ENCODE assay signal across 8 cellular contexts in the genomic region with DNA sequence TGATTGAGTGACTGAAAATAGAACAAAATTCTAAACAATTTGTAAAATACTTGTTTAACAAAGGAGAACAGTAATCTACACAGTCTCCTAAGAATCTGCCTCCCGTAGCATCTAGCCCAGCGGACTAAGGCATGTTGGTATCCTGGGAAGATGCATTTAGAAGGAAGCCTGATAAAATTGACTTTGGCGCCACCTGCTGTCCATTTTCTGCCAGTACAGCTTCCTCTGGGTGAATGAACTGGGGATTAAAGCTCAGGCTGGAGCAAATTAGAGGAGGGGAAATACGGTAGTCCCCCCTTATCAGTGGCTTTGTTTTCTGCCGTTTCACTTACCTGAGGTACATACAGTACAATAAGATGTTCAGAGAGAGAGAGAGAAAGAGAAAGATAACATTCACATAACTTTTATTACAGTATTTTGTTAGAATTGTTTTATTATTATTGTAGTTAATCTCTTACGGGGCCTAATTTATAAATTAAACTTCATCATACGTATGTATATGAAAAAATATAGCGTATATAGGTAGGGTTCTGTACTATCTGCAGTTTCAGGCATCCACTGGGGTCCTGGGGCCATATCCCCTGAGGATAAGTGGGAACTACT.
A peak's percentile ranks its signal among the peaks of the same experiment; 100 is the strongest.
DNase-seq lines count a peak whose midpoint lies in the region; ATAC-seq and TF ChIP-seq lines count a peak whose summit lies in the region.

No MANE protein-coding gene starts in this region.

- peak overlapping the region; percentile 46 for H3K4me2 ChIP-seq in OCI-LY3 (ENCODE audit: low read length)

- H3K9me3 Mint-ChIP-seq in naive thymus-derived CD4-positive, alpha-beta T cell, result no peaks in the 10 kb centered on the region

- peaks cover 0 to 31% (median 12%) of the 10 kb centered on the region in 5 donors for H3K27me3 Mint-ChIP-seq in naive thymus-derived CD4-positive, alpha-beta T cell

- CTCF ChIA-PET in naive thymus-derived CD4-positive, alpha-beta T cell (lab: Charles Lee), result interaction anchor here (0.5 to 1.9 kb wide), 7 partner anchors 9 to 1527 kb away, joined by 3 to 7 read pairs (median 4); no protein-coding TSS in a partner anchor

- no peak for TF ChIP-seq EP300 in esophagus muscularis mucosa (IDR thresholded peaks at IDR 0.05)

- no peak overlapping the region for H3K4me3 Mint-ChIP-seq in naive thymus-derived CD4-positive, alpha-beta T cell

- H3K36me3 Mint-ChIP-seq in naive thymus-derived CD4-positive, alpha-beta T cell, result no peaks in the 10 kb centered on the region

- peak overlapping the region in 1 of 9 donors; percentile 69 for H3K27ac Mint-ChIP-seq in naive thymus-derived CD4-positive, alpha-beta T cell

- H3K9me3 ChIP-seq in OCI-LY3 (ENCODE audit: insufficient read depth, low read length) (no peaks in the 10 kb centered on the region), esophagus muscularis mucosa (no peaks in the 10 kb centered on the region)
- no peaks in the 10 kb centered on the region for H3K9me3 ChIP-seq in naive thymus-derived CD4-positive, alpha-beta T cell (ENCODE audit: control insufficient read depth in 2 of 3, low read length in 3 of 3)

- no peak for TF ChIP-seq POLR2A in esophagus muscularis mucosa (IDR thresholded peaks at IDR 0.05; ENCODE audit: low read depth)

- POLR2A ChIA-PET in naive thymus-derived CD4-positive, alpha-beta T cell (lab: Charles Lee), result no interaction called here

- H3K79me2 ChIP-seq in OCI-LY3 (ENCODE audit: low read length), result no peaks in the 10 kb centered on the region

- 20% methylated on average over 8 of the region's 8 CpGs for WGBS in esophagus muscularis mucosa

- peaks cover 29% of the 10 kb centered on the region for H3K27me3 ChIP-seq in OCI-LY3 (ENCODE audit: low read depth, low read length)
- no peaks in the 10 kb centered on the region for H3K27me3 ChIP-seq in esophagus muscularis mucosa
- H3K27me3 ChIP-seq in naive thymus-derived CD4-positive, alpha-beta T cell (ENCODE audit: control insufficient read depth in 2 of 2, insufficient read depth in 2 of 2, low read length in 2 of 2), result no peaks in the 10 kb centered on the region

- H3K27ac ChIP-seq in OCI-LY3 (ENCODE audit: low read length) (no peak overlapping the region), esophagus muscularis mucosa (replicated peaks in 1 of 4) (no peak overlapping the region)
- no peak overlapping the region for H3K27ac ChIP-seq in naive thymus-derived CD4-positive, alpha-beta T cell (ENCODE audit: low read depth, low read length)

- H4K20me1 ChIP-seq in OCI-LY3 (ENCODE audit: insufficient read depth, low read length), result no peaks in the 10 kb centered on the region

- ATAC-seq in HG03378 (IDR thresholded peaks at IDR 0.05; ENCODE audit: unreplicated experiment), result peak; percentile 58
- ATAC-seq in naive thymus-derived CD4-positive, alpha-beta T cell, result peak; percentile 61

- DNase-seq in NCI-H2081 (lab: John Stamatoyannopoulos, UW) (peak; percentile 66 to 68), NCI-H2081 treated with DMSO at 0.1 percent for 48 hours (lab: John Stamatoyannopoulos, UW) (no peak), activated T-cell treated with anti-CD3 and anti-CD28 coated beads for 1 hour (ENCODE audit: low read depth) (peak; percentile 64), esophagus muscularis mucosa (ENCODE audit: extremely low spot score) (no peak)
- DNase-seq in naive thymus-derived CD4-positive, alpha-beta T cell, result peak; percentile 21 to 65 (median 46)
- DNase-seq in stimulated activated naive CD4-positive, alpha-beta T cell (lab: John Stamatoyannopoulos, UW), result peak; percentile 24 to 66 (median 42)

- H3K4me3 ChIP-seq in OCI-LY3 (ENCODE audit: low read length) (peak overlapping the region; percentile 11; the same call in 1 of the 2 replicates), esophagus muscularis mucosa (no peak overlapping the region)
- H3K4me3 ChIP-seq in naive thymus-derived CD4-positive, alpha-beta T cell (ENCODE audit: low read length), result no peak overlapping the region

- intact Hi-C loops in esophagus muscularis mucosa (cut with DNase I), result loop anchor here (10.0 kb wide), 2 partner anchors 120 to 600 kb away; no protein-coding TSS in a partner anchor
- intact Hi-C loops in naive thymus-derived CD4-positive, alpha-beta T cell (cut with micrococcal nuclease), result loop anchor here (1.0 to 10.0 kb wide), 16 partner anchors 22 to 1978 kb away; partner anchors contain the start of gene GRAMD1C (in 1 of the 2)

- TF ChIP-seq CTCF in OCI-LY3 (IDR thresholded peaks at IDR 0.05; ENCODE audit: low read depth, low read length) (peak; percentile 93), esophagus muscularis mucosa (IDR thresholded peaks at IDR 0.05) (peak; percentile 90 to 97 (median 92))

- peaks cover 3% of the 10 kb centered on the region for H3K4me1 ChIP-seq in OCI-LY3 (ENCODE audit: low read length)
- H3K4me1 ChIP-seq in esophagus muscularis mucosa, result no peaks in the 10 kb centered on the region
- H3K4me1 ChIP-seq in naive thymus-derived CD4-positive, alpha-beta T cell (ENCODE audit: control insufficient read depth in 2 of 2, insufficient read depth in 2 of 2, low read length in 2 of 2), result no peaks in the 10 kb centered on the region

- H2AFZ ChIP-seq in OCI-LY3 (ENCODE audit: low read depth, low read length), result no peak overlapping the region

- no peak overlapping the region for H3K9ac ChIP-seq in OCI-LY3 (ENCODE audit: low read length)

- H3K36me3 ChIP-seq in OCI-LY3 (replicated peaks; ENCODE audit: low read depth, low read length) (no peaks in the 10 kb centered on the region), esophagus muscularis mucosa (no peaks in the 10 kb centered on the region)
- H3K36me3 ChIP-seq in naive thymus-derived CD4-positive, alpha-beta T cell (ENCODE audit: control insufficient read depth in 2 of 3, insufficient read depth in 3 of 3, low read length in 3 of 3), result no peaks in the 10 kb centered on the region

- peaks cover 0 to 5% (median 0%) of the 10 kb centered on the region in 7 donors for H3K4me1 Mint-ChIP-seq in naive thymus-derived CD4-positive, alpha-beta T cell

Comparison
In these comparisons a context has a peak if more than half of its experiments do, and no peak if none do; other contexts are left out.
1. DNase-seq: peak in NCI-H2081 (2 of 2), activated T-cell treated with anti-CD3 and anti-CD28 coated beads for 1 hour (single experiment), naive thymus-derived CD4-positive, alpha-beta T cell (9 of 9) and stimulated activated naive CD4-positive, alpha-beta T cell (6 of 6); none in NCI-H2081 treated with DMSO at 0.1 percent for 48 hours (single experiment) and esophagus muscularis mucosa (single experiment).